In the genomic region with DNA sequence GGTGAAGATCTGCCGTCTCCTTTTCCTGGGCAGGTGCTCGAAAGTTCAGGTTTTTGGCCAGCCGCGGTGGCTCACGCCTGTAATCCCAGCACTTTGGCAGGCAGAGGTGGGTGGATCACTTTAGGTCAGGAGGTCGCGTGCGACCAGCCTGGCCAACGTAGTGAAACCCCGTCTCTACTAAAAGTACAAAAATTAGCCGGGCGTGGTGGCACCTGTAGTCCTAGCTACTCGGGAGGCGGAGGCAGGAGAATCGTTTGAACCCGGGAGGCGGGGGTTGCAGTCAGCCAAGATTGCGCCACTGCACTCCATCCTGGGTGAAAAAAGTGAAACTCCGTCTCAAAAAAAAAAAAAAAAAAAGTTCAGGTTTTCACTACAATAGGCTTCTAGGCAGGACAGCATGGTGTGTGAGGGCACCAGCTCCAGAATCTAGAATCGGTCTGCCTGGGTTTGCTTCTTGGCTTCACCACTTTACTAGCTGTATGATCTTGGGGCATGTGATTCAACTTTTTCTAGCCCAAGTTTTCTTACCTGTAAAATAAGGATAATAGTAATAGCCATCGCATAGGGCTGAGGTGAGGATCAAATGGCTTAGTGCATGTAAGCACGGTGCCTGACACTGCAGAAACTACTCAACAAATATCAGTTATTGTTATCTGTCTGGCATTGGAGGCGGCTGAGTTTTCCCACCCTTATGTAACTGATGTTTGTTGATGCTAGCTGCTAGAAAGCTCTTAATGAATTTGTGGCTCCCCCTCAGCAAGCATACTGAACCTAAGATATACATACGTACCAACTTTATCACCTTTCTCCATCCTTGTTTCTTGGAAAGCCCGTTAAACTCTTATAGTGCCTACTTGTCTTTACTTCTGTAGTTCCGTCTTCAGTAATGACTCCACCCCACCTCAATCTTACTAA, we compare ENCODE assay signal across 9 cellular contexts. TPM values are rescaled to one million over a fixed set of nuclear protein-coding genes. Genes with fewer than 3 reads are reported as not detected.
A peak's percentile ranks its signal among the peaks of the same experiment; 100 is the strongest.
DNase-seq lines count a peak whose midpoint lies in the region; ATAC-seq and TF ChIP-seq lines count a peak whose summit lies in the region.
"Had no signal": no experiment of that assay in that cellular context is flagged by ENCODE, and none has a peak within 500 bp of the region (broad histone marks: within the 10 kb centered on the region; RNA-seq: fewer than 3 reads in every experiment).

No MANE protein-coding gene starts in this region.

- TF ChIP-seq CTCF in DOHH2 (IDR thresholded peaks at IDR 0.05; ENCODE audit: low read depth, low read length, poor library complexity, severe bottlenecking) (no peak), PC-9 (conservative IDR thresholded peaks at IDR 0.05) (no peak), endodermal cell (conservative IDR thresholded peaks at IDR 0.05) (no peak), osteoblast (IDR thresholded peaks at IDR 0.05; ENCODE audit: extremely low read depth, low read depth, low read length) (no peak)

- H3K27ac ChIP-seq in DOHH2 (ENCODE audit: low read depth, low read length), result peak overlapping the region; percentile 41; the same call in 1 of the 2 replicates
- H3K27ac ChIP-seq in PC-9, result peak overlapping the region; percentile 82
- no peak overlapping the region for H3K27ac ChIP-seq in endodermal cell (ENCODE audit: low read depth, low read length)
- H3K27ac ChIP-seq in osteoblast (ENCODE audit: low read depth, low read length), result peak overlapping the region; percentile 97

- no peaks in the 10 kb centered on the region for H3K9me3 ChIP-seq in DOHH2 (ENCODE audit: control insufficient read depth, insufficient read depth, low read length)
- H3K9me3 ChIP-seq in PC-9 (ENCODE audit: insufficient read depth, low read depth), result no peaks in the 10 kb centered on the region
- no peaks in the 10 kb centered on the region for H3K9me3 ChIP-seq in endodermal cell (ENCODE audit: control insufficient read depth, low read length)
- H3K9me3 ChIP-seq in osteoblast (ENCODE audit: low read depth, low read length), result no peaks in the 10 kb centered on the region

- no peaks in the 10 kb centered on the region for H3K9me3 Mint-ChIP-seq in endodermal cell

- CTCF ChIA-PET in PC-9 (lab: Charles Lee), result interaction anchor here (0.5 to 0.7 kb wide), 2 partner anchors 9 to 232 kb away, joined by 3 read pairs; no protein-coding TSS in a partner anchor

- peak overlapping the region; percentile 95 for H3K27ac Mint-ChIP-seq in endodermal cell

- H3K27me3 ChIP-seq in DOHH2 (ENCODE audit: control insufficient read depth, low read length), result no peaks in the 10 kb centered on the region
- no peaks in the 10 kb centered on the region for H3K27me3 ChIP-seq in PC-9 (ENCODE audit: insufficient read depth, low read depth)
- no peaks in the 10 kb centered on the region for H3K27me3 ChIP-seq in endodermal cell (ENCODE audit: control insufficient read depth, insufficient read depth, low read length, poor library complexity, severe bottlenecking)
- H3K27me3 ChIP-seq in osteoblast (ENCODE audit: insufficient read depth, low read length), result no peaks in the 10 kb centered on the region

- H3K9me2 ChIP-seq in DOHH2 (replicated peaks; ENCODE audit: control insufficient read depth, low read length) (no peaks in the 10 kb centered on the region), PC-9 (ENCODE audit: insufficient read depth) (no peaks in the 10 kb centered on the region)

- H3K4me3 ChIP-seq in DOHH2 (ENCODE audit: low read length) (peak overlapping the region; percentile 93), PC-9 (peak overlapping the region; percentile 89), endodermal cell (ENCODE audit: low read length) (peak overlapping the region; percentile 93), osteoblast (ENCODE audit: insufficient read depth, low read length) (peak overlapping the region; percentile 82)

- H3K4me1 ChIP-seq in DOHH2 (ENCODE audit: control insufficient read depth, low read length), result peaks cover 49% of the 10 kb centered on the region
- peaks cover 24% of the 10 kb centered on the region for H3K4me1 ChIP-seq in PC-9 (replicated peaks; ENCODE audit: insufficient read depth)
- peaks cover 3% of the 10 kb centered on the region for H3K4me1 ChIP-seq in endodermal cell (ENCODE audit: control insufficient read depth, insufficient read depth, low read length)
- H3K4me1 ChIP-seq in osteoblast (ENCODE audit: insufficient read depth, low read length), result peaks cover 29% of the 10 kb centered on the region

- H3K4me2 ChIP-seq in DOHH2 (ENCODE audit: low read length) (peak overlapping the region; percentile 86), PC-9 (peak overlapping the region; percentile 100), osteoblast (ENCODE audit: insufficient read depth, low read length) (peak overlapping the region; percentile 95)

- intact Hi-C loops in PC-9 (cut with micrococcal nuclease; ENCODE audit: unreplicated experiment), result loop anchor here (5.0 kb wide), 1 partner anchor 118 kb away; the partner anchor contains the start of gene HELZ

- BruUV-seq in PC-9 (replicated peaks; lab: Mats Ljungman, UMichigan), result no TSS peak

- peaks cover 27% of the 10 kb centered on the region for H3K36me3 Mint-ChIP-seq in endodermal cell (ENCODE audit: low read depth)

- H3F3A ChIP-seq in DOHH2 (ENCODE audit: control insufficient read depth, insufficient read depth) (peaks cover 18% of the 10 kb centered on the region), PC-9 (ENCODE audit: insufficient read depth, low read depth) (peaks cover 35% of the 10 kb centered on the region; the same call in 1 of the 2 replicates)

- DNase-seq in PC-9 (no peak), endodermal cell (no peak), osteoblast (ENCODE audit: insufficient read length, low spot score, missing footprints) (no peak), NCI-H128 (lab: John Stamatoyannopoulos, UW; ENCODE audit: unreplicated experiment) (no peak), COR-L47 (lab: John Stamatoyannopoulos, UW) (no peak)
- DNase-seq: effector CD8-positive, alpha-beta T cell had no signal

- H4K20me1 ChIP-seq in DOHH2 (ENCODE audit: control insufficient read depth, insufficient read depth, low read depth, low read length) (peaks cover 26% of the 10 kb centered on the region; the same call in 1 of the 2 replicates), PC-9 (ENCODE audit: insufficient read depth) (peaks cover 53% of the 10 kb centered on the region), osteoblast (ENCODE audit: insufficient read depth, low read length) (peaks cover 44% of the 10 kb centered on the region)

- no peak overlapping the region for H2AFZ ChIP-seq in PC-9
- peak overlapping the region; percentile 68 for H2AFZ ChIP-seq in osteoblast (ENCODE audit: low read length)

- H3K79me2 ChIP-seq in DOHH2 (ENCODE audit: control insufficient read depth, low read length) (peaks cover 67% of the 10 kb centered on the region), PC-9 (ENCODE audit: low read depth) (peaks cover 63% of the 10 kb centered on the region), osteoblast (ENCODE audit: insufficient read depth, low read length) (peaks cover 66% of the 10 kb centered on the region)

- ATAC-seq in GM18505 (IDR thresholded peaks at IDR 0.05; ENCODE audit: unreplicated experiment) (no peak), HG03521 (IDR thresholded peaks at IDR 0.05; ENCODE audit: unreplicated experiment) (no peak)

- POLR2A ChIA-PET in PC-9 (lab: Charles Lee; ENCODE audit: unreplicated experiment), result interaction anchor here (0.5 to 0.7 kb wide), 2 partner anchors 137 to 464 kb away, joined by 3 to 7 read pairs; no protein-coding TSS in a partner anchor

- peak overlapping the region; percentile 95 for H3K9ac ChIP-seq in endodermal cell (ENCODE audit: extremely low read depth, low read length, poor library complexity, severe bottlenecking)

- 76 to 85% methylated on average over 16 to 26 of the region's 26 CpGs for WGBS in endodermal cell (ENCODE audit: insufficient coverage in 1 of 2, insufficient read length in 1 of 2), 2 experiments

- TF ChIP-seq POLR2A in GM18505 (IDR thresholded peaks at IDR 0.05; ENCODE audit: borderline replicate concordance, extremely low read depth, insufficient read depth, insufficient read length), result no peak

- no peaks in the 10 kb centered on the region for H3K27me3 Mint-ChIP-seq in endodermal cell (ENCODE audit: insufficient read depth)

- peaks cover 17% of the 10 kb centered on the region for H3K4me1 Mint-ChIP-seq in endodermal cell

- H3K36me3 ChIP-seq in DOHH2 (ENCODE audit: control insufficient read depth, low read length), result peaks cover 53% of the 10 kb centered on the region
- H3K36me3 ChIP-seq in PC-9 (ENCODE audit: low read depth), result peaks cover 26% of the 10 kb centered on the region
- H3K36me3 ChIP-seq in endodermal cell (ENCODE audit: control insufficient read depth, insufficient read depth, low read length), result peaks cover 30% of the 10 kb centered on the region
- peaks cover 11% of the 10 kb centered on the region for H3K36me3 ChIP-seq in osteoblast (ENCODE audit: insufficient read depth, low read length)

- peak overlapping the region; percentile 86 for H3K4me3 Mint-ChIP-seq in endodermal cell

RNA-seq across cellular contexts. Expression of gene PSMD12, which starts 1.3 kb away (rescaled TPM):
- total RNA-seq in PC-9 (2021) (46.8 and 80.5 TPM in 2 replicates), endodermal cell (10 to 100 TPM; 70.9 to 71.7 TPM), osteoblast (22.7 and 24.2 TPM in 2 replicates)
- polyA plus RNA-seq in endodermal cell (2013, experiment 1 of 2), result 47.2 TPM
- polyA plus RNA-seq in endodermal cell (2013, experiment 2 of 2), result 44.4 TPM

RNA-seq across cellular contexts. Expression of gene PITPNC1, which starts 12.0 kb away (rescaled TPM):
- total RNA-seq in PC-9 (2021), result 6.0 and 7.1 TPM in 2 replicates
- 10 to 100 TPM; 28.9 to 36.4 TPM for total RNA-seq in endodermal cell
- polyA plus RNA-seq in endodermal cell (2013, experiment 1 of 2), result 16.3 TPM
- polyA plus RNA-seq in endodermal cell (2013, experiment 2 of 2), result 15.6 TPM
- 5.0 and 6.2 TPM in 2 replicates for total RNA-seq in osteoblast
